ENCODE assay signal across 8 cellular contexts in genomic region chr12:105235299-105235746, GRCh38. TPM values are rescaled to one million over a fixed set of nuclear protein-coding genes. Genes with fewer than 3 reads are reported as not detected.
DNase-seq lines count a peak whose midpoint lies in the region; ATAC-seq and TF ChIP-seq lines count a peak whose summit lies in the region.

No MANE protein-coding gene starts in this region.

- H3K9me2 ChIP-seq in PC-9 (ENCODE audit: insufficient read depth): no peaks in the 10 kb centered on the region

- CTCF ChIA-PET in PC-9 (lab: Charles Lee): no interaction called here

- H3F3A ChIP-seq in PC-9 (ENCODE audit: insufficient read depth, low read depth): 0 out of 2 replicates have a peak, but pooled peaks cover 5% of the 10 kb centered on the region

- H3K4me2 ChIP-seq in PC-9: peak overlapping the region; percentile 77

- peaks cover 15% of the 10 kb centered on the region for H3K4me1 ChIP-seq in PC-9 (replicated peaks; ENCODE audit: insufficient read depth)
- peaks cover 33% of the 10 kb centered on the region for H3K4me1 ChIP-seq in mononuclear cell (ENCODE audit: insufficient read depth, low read length)

- peaks cover 7% of the 10 kb centered on the region; the same call in 1 of the 2 replicates for H3K27me3 ChIP-seq in PC-9 (ENCODE audit: insufficient read depth, low read depth)
- H3K27me3 ChIP-seq in mononuclear cell (ENCODE audit: insufficient read depth, low read length): no peaks in the 10 kb centered on the region

- no peaks in the 10 kb centered on the region for H3K36me3 ChIP-seq in PC-9 (ENCODE audit: low read depth)

- TF ChIP-seq CTCF in AG10803 (conservative IDR thresholded peaks at IDR 0.05; ENCODE audit: low read length): no peak
- no peak for TF ChIP-seq CTCF in PC-9 (conservative IDR thresholded peaks at IDR 0.05)
- no peak for TF ChIP-seq CTCF in omental fat pad (IDR thresholded peaks at IDR 0.05)

- peaks cover 35% of the 10 kb centered on the region for H3K79me2 ChIP-seq in PC-9 (ENCODE audit: low read depth)

- H3K4me3 ChIP-seq in AG10803 (ENCODE audit: low read length): peak overlapping the region; percentile 86
- peak overlapping the region; percentile 74 for H3K4me3 ChIP-seq in PC-9
- H3K4me3 ChIP-seq in mononuclear cell (ENCODE audit: low read length): peak overlapping the region; percentile 70

- BruUV-seq in PC-9 (replicated peaks; lab: Mats Ljungman, UMichigan): TSS peak; percentile 56

- H2AFZ ChIP-seq in PC-9: peak overlapping the region; percentile 84

- POLR2A ChIA-PET in PC-9 (lab: Charles Lee; ENCODE audit: unreplicated experiment): no interaction called here

- intact Hi-C loops in PC-9 (cut with micrococcal nuclease; ENCODE audit: unreplicated experiment): no loop called here

- H3K27ac ChIP-seq in PC-9: 0 out of 2 replicates have a peak overlapping the region, but pooled peaks have one; percentile 35

- ATAC-seq in GM21447 (IDR thresholded peaks at IDR 0.05; ENCODE audit: unreplicated experiment): peak; percentile 14
- no peak for ATAC-seq in omental fat pad (ENCODE audit: low FRiP score)

- H4K20me1 ChIP-seq in PC-9 (ENCODE audit: insufficient read depth): no peaks in the 10 kb centered on the region

- H3K9me3 ChIP-seq in PC-9 (ENCODE audit: insufficient read depth, low read depth): 0 out of 2 replicates have a peak, but pooled peaks cover 5% of the 10 kb centered on the region
- H3K9me3 ChIP-seq in mononuclear cell (ENCODE audit: low read depth, low read length): no peaks in the 10 kb centered on the region

- DNase-seq in AG10803 (ENCODE audit: low read depth) (no peak), PC-9 (no peak), dermis blood vessel endothelial cell (peak; percentile 34), NCI-H1436 treated with DMSO at 0.1 percent for 48 hours (lab: John Stamatoyannopoulos, UW) (no peak), omental fat pad (ENCODE audit: low spot score) (no peak), DMS 273 (lab: John Stamatoyannopoulos, UW; ENCODE audit: unreplicated experiment) (no peak)

RNA-seq across cellular contexts. Expression of gene APPL2, which starts 0.7 kb away (rescaled TPM):
- total RNA-seq in PC-9 (2021) (24.3 and 24.6 TPM in 2 replicates), dermis blood vessel endothelial cell (21.4 and 22.1 TPM in 2 replicates), mononuclear cell (46.3 TPM), omental fat pad (10 to 100 TPM; 39.9 to 67.5 (median 59.1) TPM)
